8 cellular contexts compared by ENCODE assay signal in genomic region chr13:97367427-97367826, GRCh38.
A peak's percentile ranks its signal among the peaks of the same experiment; 100 is the strongest.
DNase-seq lines count a peak whose midpoint lies in the region; ATAC-seq lines count a peak whose summit lies in the region.

No MANE protein-coding gene starts in this region.

- no peak overlapping the region for H3K27ac ChIP-seq in naive thymus-derived CD4-positive, alpha-beta T cell (ENCODE audit: low read depth, low read length)

- peaks cover 38% of the 10 kb centered on the region for H3K4me1 Mint-ChIP-seq in dendritic cell treated with granulocyte-macrophage colony-stimulating factor and Interleukin-4, amounts not matched to agents 40 ng/mL and 50 ng/mL, for 4 days (ENCODE audit: low read depth)
- peaks cover 9 to 28% (median 19%) of the 10 kb centered on the region in 7 donors for H3K4me1 Mint-ChIP-seq in naive thymus-derived CD4-positive, alpha-beta T cell

- peaks cover 49% of the 10 kb centered on the region for H3K36me3 Mint-ChIP-seq in dendritic cell treated with granulocyte-macrophage colony-stimulating factor and Interleukin-4, amounts not matched to agents 40 ng/mL and 50 ng/mL, for 4 days (ENCODE audit: low read depth)
- H3K36me3 Mint-ChIP-seq in naive thymus-derived CD4-positive, alpha-beta T cell, result peaks cover 2 to 54% (median 34%) of the 10 kb centered on the region in 5 donors

- peak overlapping the region; percentile 49 for H3K27ac Mint-ChIP-seq in dendritic cell treated with granulocyte-macrophage colony-stimulating factor and Interleukin-4, amounts not matched to agents 40 ng/mL and 50 ng/mL, for 4 days
- no peak overlapping the region for H3K27ac Mint-ChIP-seq in naive thymus-derived CD4-positive, alpha-beta T cell

- intact Hi-C loops in dendritic cell treated with granulocyte-macrophage colony-stimulating factor and Interleukin-4, amounts not matched to agents 40 ng/mL and 50 ng/mL, for 4 days (cut with micrococcal nuclease), result loop anchor here (5.0 kb wide), 1 partner anchor 65 kb away; the partner anchor contains the start of gene RAP2A
- intact Hi-C loops in naive thymus-derived CD4-positive, alpha-beta T cell (cut with micrococcal nuclease), result no loop called here

- H3K27me3 ChIP-seq in naive thymus-derived CD4-positive, alpha-beta T cell (ENCODE audit: control insufficient read depth in 2 of 2, insufficient read depth in 2 of 2, low read length in 2 of 2), result no peaks in the 10 kb centered on the region

- DNase-seq in ACHN (peak; percentile 92), NCI-H1436 (lab: John Stamatoyannopoulos, UW) (no peak), NCI-H1436 treated with DMSO at 0.1 percent for 48 hours (lab: John Stamatoyannopoulos, UW) (no peak), SIG-M5 (lab: John Stamatoyannopoulos, UW) (no peak), NCI-H748 treated with DMSO at 0.1 percent for 48 hours (lab: John Stamatoyannopoulos, UW) (no peak)
- DNase-seq in naive thymus-derived CD4-positive, alpha-beta T cell, result no peak

- POLR2A ChIA-PET in naive thymus-derived CD4-positive, alpha-beta T cell (lab: Charles Lee), result interaction anchor here (0.8 kb wide), 1 partner anchor 66 kb away, joined by 3 read pairs; no protein-coding TSS in a partner anchor

- CTCF ChIA-PET in naive thymus-derived CD4-positive, alpha-beta T cell (lab: Charles Lee), result interaction anchor here (0.6 to 1.0 kb wide), 3 partner anchors 23 to 258 kb away, joined by 3 to 5 read pairs (median 3); no protein-coding TSS in a partner anchor

- peaks cover 6 to 7% of the 10 kb centered on the region in 2 donors for H3K4me1 ChIP-seq in naive thymus-derived CD4-positive, alpha-beta T cell (ENCODE audit: control insufficient read depth in 2 of 2, insufficient read depth in 2 of 2, low read length in 2 of 2)

- no peaks in the 10 kb centered on the region for H3K9me3 Mint-ChIP-seq in dendritic cell treated with granulocyte-macrophage colony-stimulating factor and Interleukin-4, amounts not matched to agents 40 ng/mL and 50 ng/mL, for 4 days
- H3K9me3 Mint-ChIP-seq in naive thymus-derived CD4-positive, alpha-beta T cell, result no peaks in the 10 kb centered on the region

- peaks cover 0 to 13% (median 5%) of the 10 kb centered on the region in 3 experiments for H3K36me3 ChIP-seq in naive thymus-derived CD4-positive, alpha-beta T cell (ENCODE audit: control insufficient read depth in 2 of 3, insufficient read depth in 3 of 3, low read length in 3 of 3)

- H3K4me3 Mint-ChIP-seq in dendritic cell treated with granulocyte-macrophage colony-stimulating factor and Interleukin-4, amounts not matched to agents 40 ng/mL and 50 ng/mL, for 4 days, result peak overlapping the region; percentile 24
- H3K4me3 Mint-ChIP-seq in naive thymus-derived CD4-positive, alpha-beta T cell, result peak overlapping the region in 7 of 10 donors; percentile 12 to 49 (median 37)

- in situ Hi-C loops in ACHN (cut with HindIII; ENCODE audit: low pct_ligation_motif_present, low pct_unique_long_range_greater_than_20kb, low sequenced_read_pairs), result loop anchor here (25.0 kb wide), 2 partner anchors 155 to 255 kb away; partner anchors contain the start of gene MBNL2

- ATAC-seq in HG02610 (IDR thresholded peaks at IDR 0.05; ENCODE audit: unreplicated experiment), result peak; percentile 22
- ATAC-seq in naive thymus-derived CD4-positive, alpha-beta T cell, result no peak

- H3K9me3 ChIP-seq in naive thymus-derived CD4-positive, alpha-beta T cell (ENCODE audit: control insufficient read depth in 2 of 3, low read length in 3 of 3), result no peaks in the 10 kb centered on the region

- H3K27me3 Mint-ChIP-seq in dendritic cell treated with granulocyte-macrophage colony-stimulating factor and Interleukin-4, amounts not matched to agents 40 ng/mL and 50 ng/mL, for 4 days, result no peaks in the 10 kb centered on the region
- H3K27me3 Mint-ChIP-seq in naive thymus-derived CD4-positive, alpha-beta T cell, result no peaks in the 10 kb centered on the region

- H3K4me3 ChIP-seq in naive thymus-derived CD4-positive, alpha-beta T cell (ENCODE audit: low read length), result no peak overlapping the region
